In the genomic region with DNA sequence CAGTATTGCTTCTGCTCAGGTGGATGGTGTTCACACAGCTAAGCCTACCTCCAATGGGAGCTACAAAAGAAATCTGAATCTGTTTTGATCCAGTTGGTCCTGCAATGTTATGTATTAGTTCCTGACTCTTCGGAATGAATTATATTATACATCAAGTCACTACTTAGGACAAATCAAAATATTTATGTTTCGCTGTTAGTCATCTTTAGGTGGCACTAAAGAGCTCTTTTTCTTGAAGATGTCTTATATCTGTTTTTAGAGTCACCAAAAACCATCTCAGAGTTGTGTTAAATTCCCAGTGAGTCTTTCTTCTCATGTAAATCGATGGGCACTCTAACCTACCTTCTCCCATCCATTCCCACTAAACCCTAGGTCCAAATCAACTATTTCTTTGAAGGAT, we compare ENCODE assay signal across 12 cellular contexts. TPM values are rescaled to one million over a fixed set of nuclear protein-coding genes. Genes with fewer than 3 reads are reported as not detected.
DNase-seq lines count a peak whose midpoint lies in the region; ATAC-seq and TF ChIP-seq lines count a peak whose summit lies in the region.
"Had no signal": no experiment of that assay in that cellular context is flagged by ENCODE, and none has a peak within 500 bp of the region (broad histone marks: within the 10 kb centered on the region; RNA-seq: fewer than 3 reads in every experiment).

No MANE protein-coding gene starts in this region.

- no peak overlapping the region for H3K4me3 Mint-ChIP-seq in activated T-helper 1 cell treated with anti-CD3 and anti-CD28 coated beads, Interleukin-12 subunit alpha, Interleukin-12 subunit beta, Interleukin-2, Interleukin-4 antibody, amounts not matched to agents 30 ng/mL and 10 ng/mL and 1 ng/mL, durations not matched to agents 14 hours and 24 hours and 36 hours
- H3K4me3 Mint-ChIP-seq in activated CD8-positive, alpha-beta memory T cell treated with anti-CD3 and anti-CD28 coated beads, Interleukin-2, amount 10 ng/mL, durations not matched to agents 7 days and 5 days: no peak overlapping the region

- H3K36me3 Mint-ChIP-seq in activated T-helper 1 cell treated with anti-CD3 and anti-CD28 coated beads, Interleukin-12 subunit alpha, Interleukin-12 subunit beta, Interleukin-2, Interleukin-4 antibody, amounts not matched to agents 30 ng/mL and 10 ng/mL and 1 ng/mL, durations not matched to agents 14 hours and 24 hours and 36 hours (ENCODE audit: low read depth): no peaks in the 10 kb centered on the region
- no peaks in the 10 kb centered on the region for H3K36me3 Mint-ChIP-seq in activated CD8-positive, alpha-beta memory T cell treated with anti-CD3 and anti-CD28 coated beads, Interleukin-2, amount 10 ng/mL, durations not matched to agents 7 days and 5 days

- POLR2A ChIA-PET in BJ (lab: Charles Lee) (no interaction called here), RWPE1 (lab: Yijun Ruan, JAX; ENCODE audit: low non-redundant PET) (no interaction called here)

- no peak for ATAC-seq in esophagus mucosa
- ATAC-seq in activated CD8-positive, alpha-beta memory T cell treated with anti-CD3 and anti-CD28 coated beads, Interleukin-2, amount 10 ng/mL, durations not matched to agents 7 days and 5 days: no peak
- no peak for ATAC-seq in HG02798 (IDR thresholded peaks at IDR 0.05; ENCODE audit: poor library complexity, unreplicated experiment)
- ATAC-seq: psoas muscle had no signal

- CTCF ChIA-PET in BJ (lab: Yijun Ruan, JAX): interaction anchor here (0.6 kb wide), 1 partner anchor 8 kb away, joined by 3 read pairs; no protein-coding TSS in a partner anchor
- CTCF ChIA-PET in RWPE1 (lab: Yijun Ruan, JAX): no interaction called here
- CTCF ChIA-PET in activated CD8-positive, alpha-beta memory T cell treated with anti-CD3 and anti-CD28 coated beads, Interleukin-2, amount 10 ng/mL, durations not matched to agents 7 days and 5 days (lab: Charles Lee): no interaction called here

- H3K36me3 ChIP-seq in BJ (ENCODE audit: control insufficient read depth, insufficient read depth, low read length): no peaks in the 10 kb centered on the region
- H3K36me3 ChIP-seq: SJSA1, WERI-Rb-1 had no signal

- no peak overlapping the region for H3K4me3 ChIP-seq in BJ (ENCODE audit: low read depth, low read length)
- H3K4me3 ChIP-seq in fibroblast of the aortic adventitia (ENCODE audit: low read depth, low read length): no peak overlapping the region
- H3K4me3 ChIP-seq: psoas muscle, SJSA1 had no signal

- peaks cover 50% of the 10 kb centered on the region for H3K27me3 Mint-ChIP-seq in activated T-helper 1 cell treated with anti-CD3 and anti-CD28 coated beads, Interleukin-12 subunit alpha, Interleukin-12 subunit beta, Interleukin-2, Interleukin-4 antibody, amounts not matched to agents 30 ng/mL and 10 ng/mL and 1 ng/mL, durations not matched to agents 14 hours and 24 hours and 36 hours (ENCODE audit: insufficient read depth)
- H3K27me3 Mint-ChIP-seq in activated CD8-positive, alpha-beta memory T cell treated with anti-CD3 and anti-CD28 coated beads, Interleukin-2, amount 10 ng/mL, durations not matched to agents 7 days and 5 days: peaks cover 76% of the 10 kb centered on the region

- TF ChIP-seq CTCF in BJ (IDR thresholded peaks at IDR 0.05; ENCODE audit: insufficient read depth, low read depth, low read length) (0 out of 2 replicates have a peak, but pooled peaks have one; percentile 12), GM20000 (IDR thresholded peaks at IDR 0.05; ENCODE audit: extremely low read depth, missing control alignments) (no peak), RWPE1 (conservative IDR thresholded peaks at IDR 0.05; ENCODE audit: low read depth) (0 out of 2 replicates have a peak, but pooled peaks have one; percentile 11), fibroblast of the aortic adventitia (IDR thresholded peaks at IDR 0.05; ENCODE audit: insufficient read depth, low read length) (no peak)

- no peaks in the 10 kb centered on the region for H3K4me1 Mint-ChIP-seq in activated T-helper 1 cell treated with anti-CD3 and anti-CD28 coated beads, Interleukin-12 subunit alpha, Interleukin-12 subunit beta, Interleukin-2, Interleukin-4 antibody, amounts not matched to agents 30 ng/mL and 10 ng/mL and 1 ng/mL, durations not matched to agents 14 hours and 24 hours and 36 hours (ENCODE audit: low read depth)
- peaks cover 8% of the 10 kb centered on the region for H3K4me1 Mint-ChIP-seq in activated CD8-positive, alpha-beta memory T cell treated with anti-CD3 and anti-CD28 coated beads, Interleukin-2, amount 10 ng/mL, durations not matched to agents 7 days and 5 days

- no peak overlapping the region for H3K27ac Mint-ChIP-seq in activated T-helper 1 cell treated with anti-CD3 and anti-CD28 coated beads, Interleukin-12 subunit alpha, Interleukin-12 subunit beta, Interleukin-2, Interleukin-4 antibody, amounts not matched to agents 30 ng/mL and 10 ng/mL and 1 ng/mL, durations not matched to agents 14 hours and 24 hours and 36 hours
- no peak overlapping the region for H3K27ac Mint-ChIP-seq in activated CD8-positive, alpha-beta memory T cell treated with anti-CD3 and anti-CD28 coated beads, Interleukin-2, amount 10 ng/mL, durations not matched to agents 7 days and 5 days

- no peak overlapping the region for H3K27ac ChIP-seq in RWPE1
- H3K27ac ChIP-seq: psoas muscle, SJSA1, WERI-Rb-1 had no signal

- DNase-seq in BJ (ENCODE audit: low read depth) (no peak), GM20000 (ENCODE audit: low spot score) (peak; percentile 33), RWPE1 (ENCODE audit: low spot score) (no peak), fibroblast of the aortic adventitia (ENCODE audit: low read depth) (peak; percentile 7)
- no peak for DNase-seq in activated T-helper 1 cell treated with anti-CD3 and anti-CD28 coated beads, Interleukin-12 subunit alpha, Interleukin-12 subunit beta, Interleukin-2, Interleukin-4 antibody, amounts not matched to agents 30 ng/mL and 10 ng/mL and 1 ng/mL, durations not matched to agents 14 hours and 24 hours and 36 hours (ENCODE audit: low spot score)
- DNase-seq in activated CD8-positive, alpha-beta memory T cell treated with anti-CD3 and anti-CD28 coated beads, Interleukin-2, amount 10 ng/mL, durations not matched to agents 7 days and 5 days: no peak
- DNase-seq: anterior cingulate cortex, psoas muscle, WERI-Rb-1 had no signal

- intact Hi-C loops in activated T-helper 1 cell treated with anti-CD3 and anti-CD28 coated beads, Interleukin-12 subunit alpha, Interleukin-12 subunit beta, Interleukin-2, Interleukin-4 antibody, amounts not matched to agents 30 ng/mL and 10 ng/mL and 1 ng/mL, durations not matched to agents 14 hours and 24 hours and 36 hours (cut with micrococcal nuclease): loop anchor here (5.0 to 10.0 kb wide), 2 partner anchors 110 to 1827 kb away; no protein-coding TSS in a partner anchor

- H3K27me3 ChIP-seq in BJ (ENCODE audit: control insufficient read depth, insufficient read depth, low read length): peaks cover 18% of the 10 kb centered on the region

- no peaks in the 10 kb centered on the region for H3K9me3 Mint-ChIP-seq in activated T-helper 1 cell treated with anti-CD3 and anti-CD28 coated beads, Interleukin-12 subunit alpha, Interleukin-12 subunit beta, Interleukin-2, Interleukin-4 antibody, amounts not matched to agents 30 ng/mL and 10 ng/mL and 1 ng/mL, durations not matched to agents 14 hours and 24 hours and 36 hours
- H3K9me3 Mint-ChIP-seq in activated CD8-positive, alpha-beta memory T cell treated with anti-CD3 and anti-CD28 coated beads, Interleukin-2, amount 10 ng/mL, durations not matched to agents 7 days and 5 days (ENCODE audit: low read depth): no peaks in the 10 kb centered on the region

RNA-seq across cellular contexts. Expression of a gene that starts 2.2 kb away (rescaled TPM):
- polyA plus RNA-seq in BJ (2011; rRNA removed): 0.02 TPM in 2 replicates
- polyA minus RNA-seq in BJ (2011; rRNA and poly(A)+ RNA removed): 0.19 TPM in 1 of 2 replicates, not detected in the other
- total RNA-seq in fibroblast of the aortic adventitia (ENCODE audit: low replicate concordance) (0.72 TPM in 1 of 2 replicates, not detected in the other), esophagus mucosa (0.60 TPM)
- not detected in 2 replicates for total RNA-seq in activated T-helper 1 cell treated with anti-CD3 and anti-CD28 coated beads, Interleukin-12 subunit alpha, Interleukin-12 subunit beta, Interleukin-2, Interleukin-4 antibody, amounts not matched to agents 30 ng/mL and 10 ng/mL and 1 ng/mL, durations not matched to agents 14 hours and 24 hours and 36 hours
- total RNA-seq in activated CD8-positive, alpha-beta memory T cell treated with anti-CD3 and anti-CD28 coated beads, Interleukin-2, amount 10 ng/mL, durations not matched to agents 7 days and 5 days: not detected

Comparison
In these comparisons a context has a peak if more than half of its experiments do, and no peak if none do; other contexts are left out.
1. DNase-seq: peak in GM20000 (single experiment) and fibroblast of the aortic adventitia (single experiment); none in BJ (single experiment), RWPE1 (single experiment), activated T-helper 1 cell treated with anti-CD3 and anti-CD28 coated beads, Interleukin-12 subunit alpha, Interleukin-12 subunit beta, Interleukin-2, Interleukin-4 antibody, amounts not matched to agents 30 ng/mL and 10 ng/mL and 1 ng/mL, durations not matched to agents 14 hours and 24 hours and 36 hours (single experiment) and activated CD8-positive, alpha-beta memory T cell treated with anti-CD3 and anti-CD28 coated beads, Interleukin-2, amount 10 ng/mL, durations not matched to agents 7 days and 5 days (single experiment).
2. CTCF ChIP-seq: peak in BJ (single experiment) and RWPE1 (single experiment); none in GM20000 (single experiment) and fibroblast of the aortic adventitia (single experiment).